1 cellular context compared by ENCODE assay signal in the genomic region with DNA sequence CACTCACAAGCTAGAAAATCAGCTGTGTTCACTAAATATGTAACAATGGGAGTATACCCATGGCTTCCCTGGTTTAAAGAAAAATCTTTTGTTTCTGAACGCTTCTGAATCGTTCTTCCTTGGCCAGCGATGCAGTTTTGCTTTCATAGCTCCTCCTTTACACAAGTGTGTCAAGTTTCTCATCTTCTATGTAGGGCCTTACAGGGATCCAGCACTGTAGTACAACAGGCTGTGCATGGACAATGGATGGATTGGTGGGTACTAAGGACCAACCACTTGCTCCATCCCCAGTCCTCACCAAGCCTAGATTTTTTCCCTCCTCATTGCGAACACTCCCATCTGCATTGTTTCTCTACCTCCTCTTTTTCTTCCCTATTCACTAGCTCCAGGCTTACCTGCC.
TF ChIP-seq lines count a peak whose summit lies in the region.

No MANE protein-coding gene starts in this region.

TF ChIP-seq in GM23338, 12 proteins besides CTCF, POLR2A, EP300 and RAD21 (continued from another document):
- TF ChIP-seq, protein P1, sequence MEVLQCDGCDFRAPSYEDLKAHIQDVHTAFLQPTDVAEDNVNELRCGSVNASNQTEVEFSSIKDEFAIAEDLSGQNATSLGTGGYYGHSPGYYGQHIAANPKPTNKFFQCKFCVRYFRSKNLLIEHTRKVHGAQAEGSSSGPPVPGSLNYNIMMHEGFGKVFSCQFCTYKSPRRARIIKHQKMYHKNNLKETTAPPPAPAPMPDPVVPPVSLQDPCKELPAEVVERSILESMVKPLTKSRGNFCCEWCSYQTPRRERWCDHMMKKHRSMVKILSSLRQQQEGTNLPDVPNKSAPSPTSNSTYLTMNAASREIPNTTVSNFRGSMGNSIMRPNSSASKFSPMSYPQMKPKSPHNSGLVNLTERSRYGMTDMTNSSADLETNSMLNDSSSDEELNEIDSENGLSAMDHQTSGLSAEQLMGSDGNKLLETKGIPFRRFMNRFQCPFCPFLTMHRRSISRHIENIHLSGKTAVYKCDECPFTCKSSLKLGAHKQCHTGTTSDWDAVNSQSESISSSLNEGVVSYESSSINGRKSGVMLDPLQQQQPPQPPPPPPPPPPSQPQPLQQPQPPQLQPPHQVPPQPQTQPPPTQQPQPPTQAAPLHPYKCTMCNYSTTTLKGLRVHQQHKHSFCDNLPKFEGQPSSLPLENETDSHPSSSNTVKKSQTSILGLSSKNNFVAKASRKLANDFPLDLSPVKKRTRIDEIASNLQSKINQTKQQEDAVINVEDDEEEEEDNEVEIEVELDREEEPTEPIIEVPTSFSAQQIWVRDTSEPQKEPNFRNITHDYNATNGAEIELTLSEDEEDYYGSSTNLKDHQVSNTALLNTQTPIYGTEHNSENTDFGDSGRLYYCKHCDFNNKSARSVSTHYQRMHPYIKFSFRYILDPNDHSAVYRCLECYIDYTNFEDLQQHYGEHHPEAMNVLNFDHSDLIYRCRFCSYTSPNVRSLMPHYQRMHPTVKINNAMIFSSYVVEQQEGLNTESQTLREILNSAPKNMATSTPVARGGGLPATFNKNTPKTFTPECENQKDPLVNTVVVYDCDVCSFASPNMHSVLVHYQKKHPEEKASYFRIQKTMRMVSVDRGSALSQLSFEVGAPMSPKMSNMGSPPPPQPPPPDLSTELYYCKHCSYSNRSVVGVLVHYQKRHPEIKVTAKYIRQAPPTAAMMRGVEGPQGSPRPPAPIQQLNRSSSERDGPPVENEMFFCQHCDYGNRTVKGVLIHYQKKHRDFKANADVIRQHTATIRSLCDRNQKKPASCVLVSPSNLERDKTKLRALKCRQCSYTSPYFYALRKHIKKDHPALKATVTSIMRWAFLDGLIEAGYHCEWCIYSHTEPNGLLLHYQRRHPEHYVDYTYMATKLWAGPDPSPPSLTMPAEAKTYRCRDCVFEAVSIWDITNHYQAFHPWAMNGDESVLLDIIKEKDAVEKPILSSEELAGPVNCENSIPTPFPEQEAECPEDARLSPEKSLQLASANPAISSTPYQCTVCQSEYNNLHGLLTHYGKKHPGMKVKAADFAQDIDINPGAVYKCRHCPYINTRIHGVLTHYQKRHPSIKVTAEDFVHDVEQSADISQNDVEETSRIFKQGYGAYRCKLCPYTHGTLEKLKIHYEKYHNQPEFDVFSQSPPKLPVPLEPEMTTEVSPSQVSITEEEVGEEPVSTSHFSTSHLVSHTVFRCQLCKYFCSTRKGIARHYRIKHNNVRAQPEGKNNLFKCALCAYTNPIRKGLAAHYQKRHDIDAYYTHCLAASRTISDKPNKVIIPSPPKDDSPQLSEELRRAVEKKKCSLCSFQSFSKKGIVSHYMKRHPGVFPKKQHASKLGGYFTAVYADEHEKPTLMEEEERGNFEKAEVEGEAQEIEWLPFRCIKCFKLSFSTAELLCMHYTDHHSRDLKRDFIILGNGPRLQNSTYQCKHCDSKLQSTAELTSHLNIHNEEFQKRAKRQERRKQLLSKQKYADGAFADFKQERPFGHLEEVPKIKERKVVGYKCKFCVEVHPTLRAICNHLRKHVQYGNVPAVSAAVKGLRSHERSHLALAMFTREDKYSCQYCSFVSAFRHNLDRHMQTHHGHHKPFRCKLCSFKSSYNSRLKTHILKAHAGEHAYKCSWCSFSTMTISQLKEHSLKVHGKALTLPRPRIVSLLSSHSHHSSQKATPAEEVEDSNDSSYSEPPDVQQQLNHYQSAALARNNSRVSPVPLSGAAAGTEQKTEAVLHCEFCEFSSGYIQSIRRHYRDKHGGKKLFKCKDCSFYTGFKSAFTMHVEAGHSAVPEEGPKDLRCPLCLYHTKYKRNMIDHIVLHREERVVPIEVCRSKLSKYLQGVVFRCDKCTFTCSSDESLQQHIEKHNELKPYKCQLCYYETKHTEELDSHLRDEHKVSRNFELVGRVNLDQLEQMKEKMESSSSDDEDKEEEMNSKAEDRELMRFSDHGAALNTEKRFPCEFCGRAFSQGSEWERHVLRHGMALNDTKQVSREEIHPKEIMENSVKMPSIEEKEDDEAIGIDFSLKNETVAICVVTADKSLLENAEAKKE (CRISPR knock-in tag; IDR thresholded peaks at IDR 0.05), result no peak
- TF ChIP-seq ZNF331 (CRISPR knock-in tag; IDR thresholded peaks at IDR 0.05; ENCODE audit: low read depth), result no peak
